Comparison of ENCODE assay signal across 8 cellular contexts in genomic region chr19:40689339-40690049, GRCh38. TPM values are rescaled to one million over a fixed set of nuclear protein-coding genes. Genes with fewer than 3 reads are reported as not detected.
DNase-seq lines count a peak whose midpoint lies in the region; ATAC-seq and TF ChIP-seq lines count a peak whose summit lies in the region.

No MANE protein-coding gene starts in this region.

- H4K20me1 ChIP-seq in neural progenitor cell (ENCODE audit: low read depth) = peaks cover 17% of the 10 kb centered on the region

- H3K4me3 Mint-ChIP-seq in endodermal cell (no peak overlapping the region), neural progenitor cell (no peak overlapping the region)

- peak overlapping the region; percentile 95 for H3K4me2 ChIP-seq in neural progenitor cell

- H3K4me1 Mint-ChIP-seq in endodermal cell = peaks cover 2% of the 10 kb centered on the region
- peaks cover 8% of the 10 kb centered on the region for H3K4me1 Mint-ChIP-seq in neural progenitor cell

- H3K9me3 Mint-ChIP-seq in endodermal cell = no peaks in the 10 kb centered on the region
- no peaks in the 10 kb centered on the region for H3K9me3 Mint-ChIP-seq in neural progenitor cell

- peaks cover 13% of the 10 kb centered on the region for H3F3A ChIP-seq in neural progenitor cell (ENCODE audit: low read depth)

- DNase-seq in ELR (ENCODE audit: low read depth) (peak; percentile 34), NCI-H345 treated with DMSO at 0.1 percent for 48 hours (lab: John Stamatoyannopoulos, UW; ENCODE audit: unreplicated experiment) (peak; percentile 25), endodermal cell (peak; percentile 69), neural progenitor cell (ENCODE audit: low spot score) (peak; percentile 51), SIG-M5 treated with dmso at 0.1 percent for 504 hours (lab: John Stamatoyannopoulos, UW; ENCODE audit: unreplicated experiment) (no peak), NOMO-1 (lab: John Stamatoyannopoulos, UW; ENCODE audit: unreplicated experiment in 2 of 2) (no peak)

- ATAC-seq in GM18868 (IDR thresholded peaks at IDR 0.05; ENCODE audit: unreplicated experiment) = no peak
- ATAC-seq in HG03097 (IDR thresholded peaks at IDR 0.05; ENCODE audit: low FRiP score, unreplicated experiment) = no peak

- H3K27me3 ChIP-seq in endodermal cell (ENCODE audit: control insufficient read depth, insufficient read depth, low read length, poor library complexity, severe bottlenecking) (no peaks in the 10 kb centered on the region), neural progenitor cell (no peaks in the 10 kb centered on the region)

- H3K4me1 ChIP-seq in endodermal cell (ENCODE audit: control insufficient read depth, insufficient read depth, low read length) (no peaks in the 10 kb centered on the region), neural progenitor cell (peaks cover 5% of the 10 kb centered on the region)

- H3K9ac ChIP-seq in endodermal cell (ENCODE audit: extremely low read depth, low read length, poor library complexity, severe bottlenecking) (peak overlapping the region; percentile 80), neural progenitor cell (peak overlapping the region; percentile 38)

- peak overlapping the region; percentile 8 for H3K27ac ChIP-seq in endodermal cell (ENCODE audit: low read depth, low read length)
- no peak overlapping the region for H3K27ac ChIP-seq in neural progenitor cell

- TF ChIP-seq CTCF in endodermal cell (conservative IDR thresholded peaks at IDR 0.05) (no peak), neural progenitor cell (IDR thresholded peaks at IDR 0.05) (no peak)

- H3K36me3 Mint-ChIP-seq in endodermal cell (ENCODE audit: low read depth) (peaks cover 29% of the 10 kb centered on the region), neural progenitor cell (peaks cover 21% of the 10 kb centered on the region)

- H3K4me3 ChIP-seq in endodermal cell (ENCODE audit: low read length) (peak overlapping the region; percentile 96), neural progenitor cell (peak overlapping the region; percentile 76)

- H3K27me3 Mint-ChIP-seq in endodermal cell (ENCODE audit: insufficient read depth) = no peaks in the 10 kb centered on the region
- peaks cover 4% of the 10 kb centered on the region for H3K27me3 Mint-ChIP-seq in neural progenitor cell (ENCODE audit: insufficient read depth, low read depth)

- H2AFZ ChIP-seq in neural progenitor cell (replicated peaks) = no peak overlapping the region

- 23 to 30% methylated on average over 5 to 18 of the region's 18 CpGs for WGBS in endodermal cell (ENCODE audit: insufficient coverage in 1 of 2, insufficient read length in 1 of 2), 2 experiments

- H3K79me2 ChIP-seq in neural progenitor cell (ENCODE audit: low read depth) = peaks cover 20% of the 10 kb centered on the region

- H3K27ac Mint-ChIP-seq in endodermal cell (no peak overlapping the region), neural progenitor cell (no peak overlapping the region)

- H3K36me3 ChIP-seq in endodermal cell (ENCODE audit: control insufficient read depth, insufficient read depth, low read length) = peaks cover 21% of the 10 kb centered on the region
- H3K36me3 ChIP-seq in neural progenitor cell = no peaks in the 10 kb centered on the region

- H3K9me3 ChIP-seq in endodermal cell (ENCODE audit: control insufficient read depth, low read length) (no peaks in the 10 kb centered on the region), neural progenitor cell (ENCODE audit: low read depth) (no peaks in the 10 kb centered on the region)

RNA-seq across cellular contexts. Expression of gene NUMBL, which starts 1.0 kb away (rescaled TPM):
- total RNA-seq in endodermal cell = 10 to 100 TPM; 32.7 to 46.9 TPM
- polyA plus RNA-seq in endodermal cell (2013, experiment 1 of 2) = 28.0 TPM
- polyA plus RNA-seq in endodermal cell (2013, experiment 2 of 2) = 31.5 TPM
- 6.4 and 19.8 TPM in 2 replicates for total RNA-seq in neural progenitor cell (ENCODE audit: low replicate concordance)

RNA-seq across cellular contexts. Expression of gene COQ8B, which starts 27.2 kb away (rescaled TPM):
- 10 to 100 TPM; 45.6 to 49.8 TPM for total RNA-seq in endodermal cell
- 39.8 TPM for polyA plus RNA-seq in endodermal cell (2013, experiment 1 of 2)
- 34.3 TPM for polyA plus RNA-seq in endodermal cell (2013, experiment 2 of 2)
- total RNA-seq in neural progenitor cell (ENCODE audit: low replicate concordance) = 27.7 and 89.7 TPM in 2 replicates

RNA-seq across cellular contexts. Expression of gene ITPKC, which starts 27.4 kb away (rescaled TPM):
- total RNA-seq in endodermal cell = 10 to 100 TPM in 1 of 2 donors, 1 to 10 TPM in 1; 9.9 to 11.1 TPM
- 8.8 TPM for polyA plus RNA-seq in endodermal cell (2013, experiment 1 of 2)
- polyA plus RNA-seq in endodermal cell (2013, experiment 2 of 2) = 8.2 TPM
- total RNA-seq in neural progenitor cell (ENCODE audit: low replicate concordance) = 6.5 and 12.4 TPM in 2 replicates

Comparison
In these comparisons a context has a peak if more than half of its experiments do, and no peak if none do; other contexts are left out.
1. DNase-seq: peak in ELR (single experiment), NCI-H345 treated with DMSO at 0.1 percent for 48 hours (single experiment), endodermal cell (single experiment) and neural progenitor cell (single experiment); none in SIG-M5 treated with dmso at 0.1 percent for 504 hours (single experiment) and NOMO-1 (0 of 2).